ENCODE assay signal across 9 cellular contexts in genomic region chr5:141845371-141845821, GRCh38. TPM values are rescaled to one million over a fixed set of nuclear protein-coding genes. Genes with fewer than 3 reads are reported as not detected.
DNase-seq lines count a peak whose midpoint lies in the region; ATAC-seq and TF ChIP-seq lines count a peak whose summit lies in the region.
"Had no signal": no experiment of that assay in that cellular context is flagged by ENCODE, and none has a peak within 500 bp of the region (broad histone marks: within the 10 kb centered on the region; RNA-seq: fewer than 3 reads in every experiment).

No MANE protein-coding gene starts in this region.

- no peaks in the 10 kb centered on the region for H3K79me2 ChIP-seq in OCI-LY3 (ENCODE audit: low read length)

- H4K20me1 ChIP-seq in BLaER1: no peaks in the 10 kb centered on the region
- no peaks in the 10 kb centered on the region for H4K20me1 ChIP-seq in OCI-LY3 (ENCODE audit: insufficient read depth, low read length)

- peak overlapping the region; percentile 68 for H3K4me3 Mint-ChIP-seq in glutamatergic neuron (ENCODE audit: unreplicated experiment)

- no peak for ATAC-seq in HG03432 (IDR thresholded peaks at IDR 0.05; ENCODE audit: unreplicated experiment)
- ATAC-seq: gastrocnemius medialis had no signal

- no peak overlapping the region for H2AFZ ChIP-seq in OCI-LY3 (ENCODE audit: low read depth, low read length)

- H3K4me1 Mint-ChIP-seq in glutamatergic neuron (ENCODE audit: low read depth, unreplicated experiment): peaks cover 19% of the 10 kb centered on the region

- peaks cover 13% of the 10 kb centered on the region for H3K27me3 Mint-ChIP-seq in glutamatergic neuron (ENCODE audit: unreplicated experiment)

- H3K4me1 ChIP-seq in BLaER1: peaks cover 85% of the 10 kb centered on the region
- peaks cover 11% of the 10 kb centered on the region for H3K4me1 ChIP-seq in OCI-LY3 (ENCODE audit: low read length)

- H3K36me3 Mint-ChIP-seq in glutamatergic neuron (ENCODE audit: unreplicated experiment): no peaks in the 10 kb centered on the region

- peaks cover 1% of the 10 kb centered on the region for H3K9me3 Mint-ChIP-seq in glutamatergic neuron (ENCODE audit: unreplicated experiment)

- H3K9ac ChIP-seq in BLaER1 (no peak overlapping the region), OCI-LY3 (ENCODE audit: low read length) (no peak overlapping the region)

- H3K27ac ChIP-seq in BLaER1 (peak overlapping the region; percentile 35; the same call in 1 of the 2 replicates), OCI-LY3 (ENCODE audit: low read length) (no peak overlapping the region)

- H3K4me3 ChIP-seq in BLaER1: no peak overlapping the region
- H3K4me3 ChIP-seq in OCI-LY3 (ENCODE audit: low read length): no peak overlapping the region
- H3K4me3 ChIP-seq in foreskin fibroblast (ENCODE audit: low read depth in 1 of 2, low read length in 2 of 2): no peak overlapping the region
- H3K4me3 ChIP-seq: gastrocnemius medialis had no signal

- no peak for DNase-seq in glutamatergic neuron
- DNase-seq in midbrain (lab: John Stamatoyannopoulos, UW): no peak
- no peak for DNase-seq in cerebellar cortex (ENCODE audit: low spot score)
- DNase-seq in foreskin fibroblast: no peak
- DNase-seq: gastrocnemius medialis had no signal

- no peaks in the 10 kb centered on the region for H3K9me3 ChIP-seq in BLaER1
- H3K9me3 ChIP-seq in OCI-LY3 (ENCODE audit: insufficient read depth, low read length): no peaks in the 10 kb centered on the region
- H3K9me3 ChIP-seq: gastrocnemius medialis had no signal

- H3K27me3 ChIP-seq in BLaER1: no peaks in the 10 kb centered on the region
- 0 out of 2 replicates have a peak, but pooled peaks cover 6% of the 10 kb centered on the region for H3K27me3 ChIP-seq in OCI-LY3 (ENCODE audit: low read depth, low read length)

- TF ChIP-seq CTCF in GM12873 (IDR thresholded peaks at IDR 0.05; ENCODE audit: insufficient read depth, low read depth, low read length, missing control alignments): peak; percentile 30
- 0 out of 2 replicates have a peak, but pooled peaks have one; percentile 10 for TF ChIP-seq CTCF in OCI-LY3 (IDR thresholded peaks at IDR 0.05; ENCODE audit: low read depth, low read length)
- TF ChIP-seq CTCF in glutamatergic neuron (IDR thresholded peaks at IDR 0.05; ENCODE audit: partially characterized antibody, unreplicated experiment): no peak
- no peak for TF ChIP-seq CTCF in foreskin fibroblast (IDR thresholded peaks at IDR 0.05; ENCODE audit: low read depth, low read length)

- H3K4me2 ChIP-seq in BLaER1: peak overlapping the region; percentile 35
- no peak overlapping the region for H3K4me2 ChIP-seq in OCI-LY3 (ENCODE audit: low read length)

- peak overlapping the region; percentile 89 for H3K27ac Mint-ChIP-seq in glutamatergic neuron (ENCODE audit: unreplicated experiment)

- H3K36me3 ChIP-seq in BLaER1: no peaks in the 10 kb centered on the region
- no peaks in the 10 kb centered on the region for H3K36me3 ChIP-seq in OCI-LY3 (replicated peaks; ENCODE audit: low read depth, low read length)
- H3K36me3 ChIP-seq: gastrocnemius medialis had no signal

RNA-seq across cellular contexts. Expression of gene PCDH1, which starts 32.8 kb away (rescaled TPM):
- total RNA-seq in glutamatergic neuron (ENCODE audit: unreplicated experiment): 7.9 TPM

Comparison
In these comparisons a context has a peak if more than half of its experiments do, and no peak if none do; other contexts are left out.
1. CTCF ChIP-seq: peak in GM12873 (single experiment) and OCI-LY3 (single experiment); none in glutamatergic neuron (single experiment) and foreskin fibroblast (single experiment).